ENCODE assay signal across 28 cellular contexts in genomic region chr4:89685277-89685676, GRCh38.
"Had no signal": no experiment of that assay in that cellular context is flagged by ENCODE, and none has a peak within 500 bp of the region (broad histone marks: within the 10 kb centered on the region; RNA-seq: fewer than 3 reads in every experiment).

No MANE protein-coding gene starts in this region.

- H3K27me3 ChIP-seq: cardiac muscle cell, colonic mucosa, Peyer's patch had no signal

- H3K36me3 Mint-ChIP-seq: activated naive CD8-positive, alpha-beta T cell; brain had no signal

- H3K4me1 Mint-ChIP-seq: activated CD4-positive, alpha-beta T cell treated with anti-CD3 and anti-CD28 coated beads, Interleukin-2, amount 10 ng/mL, durations not matched to agents 24 days and 14 days; brain; central memory CD8-positive, alpha-beta T cell had no signal

- ATAC-seq: activated T-cell treated with anti-CD3 and anti-CD28 coated beads, Interleukin-2, amount 50 U/mL, for 4 hours; PC-3 had no signal

- H3K4me3 ChIP-seq: cardiac muscle cell, colonic mucosa, Peyer's patch had no signal

- H3K4me1 ChIP-seq: colonic mucosa, Peyer's patch had no signal

- H3K9me3 ChIP-seq: colonic mucosa, Peyer's patch had no signal

- H3K4me2 ChIP-seq: KMS-11 had no signal

- DNase-seq: activated CD4-positive, alpha-beta T cell treated with anti-CD3 and anti-CD28 coated beads, Interleukin-2, amount 10 ng/mL, durations not matched to agents 24 days and 14 days; activated CD4-positive, alpha-beta T cell treated with anti-CD3 and anti-CD28 coated beads, Interleukin-2, amount 50 U/mL, for 4 hours; activated CD8-positive, alpha-beta memory T cell treated with anti-CD3 and anti-CD28 coated beads, Interleukin-2, amount 50 U/mL, for 4 hours; activated gamma-delta T cell treated with Interleukin-2 at 50 U/mL for 16 hours; activated naive CD4-positive, alpha-beta T cell treated with anti-CD3 and anti-CD28 coated beads for 36 hours; activated T-cell treated with anti-CD3 and anti-CD28 coated beads for 4 hours; activated T-cell treated with anti-CD3 and anti-CD28 coated beads, Interleukin-2, amount 50 U/mL, for 4 hours; colonic mucosa; NCI-H1105; NCI-H1417 treated with DMSO at 0.1 percent for 48 hours; NCI-H187 treated with DMSO at 0.1 percent for 48 hours; NCI-H2081; NCI-H2171 treated with DMSO at 0.1 percent for 48 hours; NCI-H345; NCI-H524 treated with DMSO at 0.1 percent for 48 hours; NK-92 treated with Interleukin-12 subunit alpha and Interleukin-12 subunit beta, amount 100 ng/mL, for 24 hours; PC-3; Peyer's patch; RPMI8226; SW 1271; T1000; WERI-Rb-1 had no signal

- H3K9ac ChIP-seq: KMS-11 had no signal

- H3K4me3 Mint-ChIP-seq: activated CD4-positive, alpha-beta T cell treated with anti-CD3 and anti-CD28 coated beads, Interleukin-2, amount 10 ng/mL, durations not matched to agents 24 days and 14 days; activated naive CD4-positive, alpha-beta T cell treated with anti-CD3 and anti-CD28 coated beads for 36 hours; activated naive CD8-positive, alpha-beta T cell; activated T-cell treated with anti-CD3 and anti-CD28 coated beads, Interleukin-2, amount 50 U/mL, for 4 hours; activated T-helper 1 cell treated with anti-CD3 and anti-CD28 coated beads, Interleukin-12 subunit alpha, Interleukin-12 subunit beta, Interleukin-2, Interleukin-4 antibody, amounts not matched to agents 30 ng/mL and 10 ng/mL and 1 ng/mL, durations not matched to agents 14 hours and 24 hours and 36 hours; brain; central memory CD8-positive, alpha-beta T cell had no signal

- H3K9me3 Mint-ChIP-seq: activated CD4-positive, alpha-beta T cell treated with anti-CD3 and anti-CD28 coated beads, Interleukin-2, amount 10 ng/mL, durations not matched to agents 24 days and 14 days; activated naive CD4-positive, alpha-beta T cell treated with anti-CD3 and anti-CD28 coated beads for 36 hours; activated T-cell treated with anti-CD3 and anti-CD28 coated beads, Interleukin-2, amount 50 U/mL, for 4 hours; activated T-helper 1 cell treated with anti-CD3 and anti-CD28 coated beads, Interleukin-12 subunit alpha, Interleukin-12 subunit beta, Interleukin-2, Interleukin-4 antibody, amounts not matched to agents 30 ng/mL and 10 ng/mL and 1 ng/mL, durations not matched to agents 14 hours and 24 hours and 36 hours; central memory CD8-positive, alpha-beta T cell had no signal

- H3K27ac ChIP-seq: cardiac muscle cell, colonic mucosa, KMS-11, Peyer's patch, WERI-Rb-1 had no signal

- H3K27ac Mint-ChIP-seq: activated CD4-positive, alpha-beta T cell treated with anti-CD3 and anti-CD28 coated beads, Interleukin-2, amount 10 ng/mL, durations not matched to agents 24 days and 14 days; activated naive CD4-positive, alpha-beta T cell treated with anti-CD3 and anti-CD28 coated beads for 36 hours; activated naive CD8-positive, alpha-beta T cell; activated T-helper 1 cell treated with anti-CD3 and anti-CD28 coated beads, Interleukin-12 subunit alpha, Interleukin-12 subunit beta, Interleukin-2, Interleukin-4 antibody, amounts not matched to agents 30 ng/mL and 10 ng/mL and 1 ng/mL, durations not matched to agents 14 hours and 24 hours and 36 hours; brain had no signal

- H3K36me3 ChIP-seq: cardiac muscle cell, colonic mucosa, Peyer's patch, WERI-Rb-1 had no signal
